Comparison of ENCODE assay signal across 12 cellular contexts in genomic region chr11:60972182-60973030, GRCh38. TPM values are rescaled to one million over a fixed set of nuclear protein-coding genes. Genes with fewer than 3 reads are reported as not detected.
A peak's percentile ranks its signal among the peaks of the same experiment; 100 is the strongest.
DNase-seq lines count a peak whose midpoint lies in the region; ATAC-seq and TF ChIP-seq lines count a peak whose summit lies in the region.
"Had no signal": no experiment of that assay in that cellular context is flagged by ENCODE, and none has a peak within 500 bp of the region (broad histone marks: within the 10 kb centered on the region; RNA-seq: fewer than 3 reads in every experiment).

No MANE protein-coding gene starts in this region.

- H3K9me3 ChIP-seq in Peyer's patch (no peaks in the 10 kb centered on the region), lower lobe of right lung (no peaks in the 10 kb centered on the region), suprapubic skin (no peaks in the 10 kb centered on the region)
- H3K9me3 ChIP-seq: breast epithelium had no signal

- TF ChIP-seq POLR2A in Peyer's patch (IDR thresholded peaks at IDR 0.05) (no peak), suprapubic skin (IDR thresholded peaks at IDR 0.05) (no peak)

- H3K4me1 ChIP-seq in Peyer's patch (peaks cover 0 to 9% (median 4%) of the 10 kb centered on the region in 4 donors), lower lobe of right lung (no peaks in the 10 kb centered on the region), suprapubic skin (peaks cover 5% of the 10 kb centered on the region)
- H3K4me1 ChIP-seq: breast epithelium, Caco-2 had no signal

- H3K36me3 ChIP-seq in Peyer's patch = no peaks in the 10 kb centered on the region
- no peaks in the 10 kb centered on the region for H3K36me3 ChIP-seq in lower lobe of right lung
- no peaks in the 10 kb centered on the region for H3K36me3 ChIP-seq in suprapubic skin
- H3K36me3 ChIP-seq: breast epithelium had no signal

- H3K27me3 ChIP-seq in Peyer's patch = no peaks in the 10 kb centered on the region
- no peaks in the 10 kb centered on the region for H3K27me3 ChIP-seq in lower lobe of right lung (ENCODE audit: low read depth)
- H3K27me3 ChIP-seq in suprapubic skin = no peaks in the 10 kb centered on the region
- H3K27me3 ChIP-seq: breast epithelium had no signal

- ATAC-seq in lower lobe of right lung (peak in 1 of 2 donors; percentile 11), HG03378 (IDR thresholded peaks at IDR 0.05; ENCODE audit: unreplicated experiment) (no peak)
- ATAC-seq: PC-3 had no signal

- 89% methylated on average over 10 of the region's 15 CpGs for WGBS in suprapubic skin

- H3K27ac ChIP-seq in Peyer's patch (peak overlapping the region; percentile 67 to 76 (median 71)), lower lobe of right lung (peak overlapping the region; percentile 38), suprapubic skin (no peak overlapping the region)
- H3K27ac ChIP-seq: breast epithelium had no signal

- no peak for DNase-seq in Peyer's patch
- DNase-seq in activated T-cell treated with anti-CD3 and anti-CD28 coated beads, Interleukin-2, amount 50 U/mL, for 1 hour = peak; percentile 61
- DNase-seq in lower lobe of right lung = no peak
- peak in 1 of 2 donors; percentile 44 for DNase-seq in suprapubic skin (ENCODE audit: low spot score in 2 of 2)
- DNase-seq in NCI-H2227 (lab: John Stamatoyannopoulos, UW; ENCODE audit: unreplicated experiment) = no peak
- no peak for DNase-seq in cerebellum (ENCODE audit: low spot score)
- DNase-seq: hippocampal formation, PC-3 had no signal

- no peak for TF ChIP-seq CTCF in Peyer's patch (IDR thresholded peaks at IDR 0.05)
- no peak for TF ChIP-seq CTCF in lower lobe of right lung (IDR thresholded peaks at IDR 0.05)
- no peak for TF ChIP-seq CTCF in suprapubic skin (IDR thresholded peaks at IDR 0.05)

- TF ChIP-seq EP300 in suprapubic skin (IDR thresholded peaks at IDR 0.05) = no peak

- intact Hi-C loops in lower lobe of right lung (cut with DNase I) = no loop called here

- H3K4me3 ChIP-seq in Peyer's patch (peak overlapping the region; percentile 40 to 43 (median 41)), lower lobe of right lung (peak overlapping the region; percentile 36), suprapubic skin (peak overlapping the region; percentile 16)
- H3K4me3 ChIP-seq: lung had no signal

RNA-seq across cellular contexts. Expression of gene CD6, which starts 0.9 kb away (rescaled TPM):
- total RNA-seq in Peyer's patch (10 to 100 TPM in 1 of 4 donors, 1 to 10 TPM in 3; 3.3 to 15.7 (median 4.7) TPM), lower lobe of right lung (6.1 TPM), suprapubic skin (1 to 10 TPM in 2 of 4 donors, under 1 TPM in 2; 0.15 to 1.7 (median 1.2) TPM), cerebellum (0.27 TPM)
- total RNA-seq: PC-3 had no signal

RNA-seq across cellular contexts. Expression of gene SLC15A3, which starts 20.4 kb away (rescaled TPM):
- total RNA-seq in Peyer's patch (10 to 100 TPM in 1 of 4 donors, 1 to 10 TPM in 3; 3.7 to 61.9 (median 8.8) TPM), lower lobe of right lung (199 TPM), suprapubic skin (10 to 100 TPM in 2 of 4 donors, 1 to 10 TPM in 2; 1.7 to 10.5 (median 9.8) TPM), cerebellum (3.3 TPM)
- total RNA-seq: PC-3 had no signal

RNA-seq across cellular contexts. Expression of gene TMEM132A, which starts 48.1 kb away (rescaled TPM):
- total RNA-seq in Peyer's patch (10 to 100 TPM in 1 of 4 donors, 1 to 10 TPM in 3; 1.6 to 28.9 (median 4.0) TPM), lower lobe of right lung (13.9 TPM), suprapubic skin (1 to 10 TPM; 7.5 to 9.6 (median 8.0) TPM), cerebellum (69.1 TPM)

RNA-seq across cellular contexts. Expression of gene TMEM109, which starts 58.4 kb away (rescaled TPM):
- 10 to 100 TPM; 26.3 to 40.5 (median 36.6) TPM for total RNA-seq in Peyer's patch
- total RNA-seq in lower lobe of right lung = 142 TPM
- total RNA-seq in suprapubic skin = 100 to 1,000 TPM in 3 of 4 donors, 10 to 100 TPM in 1; 67.4 to 128 (median 110) TPM
- 7.3 TPM for total RNA-seq in cerebellum
